Comparison of ENCODE assay signal across 1 cellular context in the genomic region with DNA sequence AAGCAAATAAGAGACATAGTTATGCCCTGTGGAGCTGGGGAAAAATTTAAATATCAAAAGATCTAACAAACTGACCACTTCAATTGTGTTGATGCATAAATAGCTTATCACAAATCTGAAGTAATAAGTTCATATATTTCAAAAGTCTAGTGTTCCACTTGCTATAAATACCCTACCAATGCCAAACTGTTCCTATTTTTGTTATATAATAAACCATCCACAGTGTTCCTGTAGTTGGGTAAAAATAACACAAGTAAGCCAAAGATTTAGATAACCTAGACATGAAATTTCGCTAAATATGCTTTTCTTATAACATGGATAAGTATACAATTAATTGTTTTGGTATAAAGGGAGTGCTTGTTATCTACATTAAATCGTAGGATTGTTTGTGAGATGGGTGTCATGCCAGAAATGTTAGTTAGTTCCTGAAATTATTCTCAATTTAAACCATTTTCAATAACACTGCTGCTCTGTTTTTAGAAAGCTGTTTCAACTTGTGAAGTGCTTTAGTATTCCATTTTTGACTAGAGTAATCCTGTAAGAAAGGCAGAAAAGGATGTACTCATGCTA.
TF ChIP-seq lines count a peak whose summit lies in the region.

No MANE protein-coding gene starts in this region.

TF ChIP-seq in WTC11, 78 proteins besides CTCF, POLR2A, EP300 and RAD21 (continued from another document):
- TF ChIP-seq, protein P1, sequence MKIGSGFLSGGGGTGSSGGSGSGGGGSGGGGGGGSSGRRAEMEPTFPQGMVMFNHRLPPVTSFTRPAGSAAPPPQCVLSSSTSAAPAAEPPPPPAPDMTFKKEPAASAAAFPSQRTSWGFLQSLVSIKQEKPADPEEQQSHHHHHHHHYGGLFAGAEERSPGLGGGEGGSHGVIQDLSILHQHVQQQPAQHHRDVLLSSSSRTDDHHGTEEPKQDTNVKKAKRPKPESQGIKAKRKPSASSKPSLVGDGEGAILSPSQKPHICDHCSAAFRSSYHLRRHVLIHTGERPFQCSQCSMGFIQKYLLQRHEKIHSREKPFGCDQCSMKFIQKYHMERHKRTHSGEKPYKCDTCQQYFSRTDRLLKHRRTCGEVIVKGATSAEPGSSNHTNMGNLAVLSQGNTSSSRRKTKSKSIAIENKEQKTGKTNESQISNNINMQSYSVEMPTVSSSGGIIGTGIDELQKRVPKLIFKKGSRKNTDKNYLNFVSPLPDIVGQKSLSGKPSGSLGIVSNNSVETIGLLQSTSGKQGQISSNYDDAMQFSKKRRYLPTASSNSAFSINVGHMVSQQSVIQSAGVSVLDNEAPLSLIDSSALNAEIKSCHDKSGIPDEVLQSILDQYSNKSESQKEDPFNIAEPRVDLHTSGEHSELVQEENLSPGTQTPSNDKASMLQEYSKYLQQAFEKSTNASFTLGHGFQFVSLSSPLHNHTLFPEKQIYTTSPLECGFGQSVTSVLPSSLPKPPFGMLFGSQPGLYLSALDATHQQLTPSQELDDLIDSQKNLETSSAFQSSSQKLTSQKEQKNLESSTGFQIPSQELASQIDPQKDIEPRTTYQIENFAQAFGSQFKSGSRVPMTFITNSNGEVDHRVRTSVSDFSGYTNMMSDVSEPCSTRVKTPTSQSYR (CRISPR knock-in tag; IDR thresholded peaks at IDR 0.05), result no peak
- TF ChIP-seq TEAD4 (CRISPR knock-in tag; IDR thresholded peaks at IDR 0.05), result no peak
- TF ChIP-seq, protein P2, sequence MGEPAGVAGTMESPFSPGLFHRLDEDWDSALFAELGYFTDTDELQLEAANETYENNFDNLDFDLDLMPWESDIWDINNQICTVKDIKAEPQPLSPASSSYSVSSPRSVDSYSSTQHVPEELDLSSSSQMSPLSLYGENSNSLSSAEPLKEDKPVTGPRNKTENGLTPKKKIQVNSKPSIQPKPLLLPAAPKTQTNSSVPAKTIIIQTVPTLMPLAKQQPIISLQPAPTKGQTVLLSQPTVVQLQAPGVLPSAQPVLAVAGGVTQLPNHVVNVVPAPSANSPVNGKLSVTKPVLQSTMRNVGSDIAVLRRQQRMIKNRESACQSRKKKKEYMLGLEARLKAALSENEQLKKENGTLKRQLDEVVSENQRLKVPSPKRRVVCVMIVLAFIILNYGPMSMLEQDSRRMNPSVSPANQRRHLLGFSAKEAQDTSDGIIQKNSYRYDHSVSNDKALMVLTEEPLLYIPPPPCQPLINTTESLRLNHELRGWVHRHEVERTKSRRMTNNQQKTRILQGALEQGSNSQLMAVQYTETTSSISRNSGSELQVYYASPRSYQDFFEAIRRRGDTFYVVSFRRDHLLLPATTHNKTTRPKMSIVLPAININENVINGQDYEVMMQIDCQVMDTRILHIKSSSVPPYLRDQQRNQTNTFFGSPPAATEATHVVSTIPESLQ (CRISPR knock-in tag; IDR thresholded peaks at IDR 0.05), result no peak
